8 cellular contexts compared by ENCODE assay signal in genomic region chr20:46174469-46175126, GRCh38. TPM values are rescaled to one million over a fixed set of nuclear protein-coding genes. Genes with fewer than 3 reads are reported as not detected.
DNase-seq lines count a peak whose midpoint lies in the region; ATAC-seq, FAIRE-seq and TF ChIP-seq lines count a peak whose summit lies in the region.

No MANE protein-coding gene starts in this region.

- no peaks in the 10 kb centered on the region for H3K9me3 Mint-ChIP-seq in T-helper 2 cell treated with Interferon-gamma antibody and Interleukin-4, amounts not matched to agents 5 μg/mL and 100 μg/mL, for 36 hours

- H3K4me1 Mint-ChIP-seq in T-helper 2 cell treated with Interferon-gamma antibody and Interleukin-4, amounts not matched to agents 5 μg/mL and 100 μg/mL, for 36 hours (ENCODE audit: low read depth), result no peaks in the 10 kb centered on the region

- H3K27ac Mint-ChIP-seq in T-helper 2 cell treated with Interferon-gamma antibody and Interleukin-4, amounts not matched to agents 5 μg/mL and 100 μg/mL, for 36 hours, result no peak overlapping the region

- DNase-seq in A549 (ENCODE audit: low read depth in 1 of 2, low spot score in 1 of 2), result peak; percentile 75 to 87
- peak in 53 of 76 experiments; percentile 3 to 68 (median 33) for DNase-seq in HUDEP-2 (lab: John Stamatoyannopoulos, UW; ENCODE audit: unreplicated experiment in 76 of 76)
- DNase-seq in T-helper 2 cell treated with Interferon-gamma antibody and Interleukin-4, amounts not matched to agents 5 μg/mL and 100 μg/mL, for 36 hours (ENCODE audit: low spot score), result peak; percentile 46
- peak; percentile 80 for DNase-seq in astrocyte of the hippocampus (ENCODE audit: low read depth, low spot score)
- DNase-seq in stimulated activated CD4-positive, alpha-beta T cell treated with anti-CD3 and anti-CD28 coated beads, Interleukin-15, amount 100 ng/mL, for 24 hours, result peak; percentile 88
- DNase-seq in NCI-H1105 treated with DMSO at 0.1 percent for 48 hours (lab: John Stamatoyannopoulos, UW), result no peak

- POLR2A ChIA-PET in A549 (lab: Yijun Ruan, JAX), result no interaction called here

- H3K9ac ChIP-seq in iPS-20b (ENCODE audit: low read depth, low read length), result no peak overlapping the region

- H3K36me3 ChIP-seq in iPS-20b (ENCODE audit: insufficient read depth, low read depth, low read length), result no peaks in the 10 kb centered on the region

- no peaks in the 10 kb centered on the region for H3K9me3 ChIP-seq in A549
- H3K9me3 ChIP-seq in iPS-20b (ENCODE audit: insufficient read depth, low read depth, low read length), result no peaks in the 10 kb centered on the region

- CTCF ChIA-PET in A549 (lab: Yijun Ruan, JAX), result interaction anchor here (0.7 to 6.4 kb wide), 34 partner anchors 8 to 237 kb away, joined by 3 to 72 read pairs (median 5); no protein-coding TSS in a partner anchor

- H3K4me3 ChIP-seq in A549 (peak overlapping the region; percentile 31; the same call in 1 of the 3 replicates), iPS-20b (ENCODE audit: low read length) (peak overlapping the region; percentile 35; the same call in 1 of the 2 replicates)

- H3K4me2 ChIP-seq in A549, result peak overlapping the region; percentile 77

- no peaks in the 10 kb centered on the region for H3K36me3 Mint-ChIP-seq in T-helper 2 cell treated with Interferon-gamma antibody and Interleukin-4, amounts not matched to agents 5 μg/mL and 100 μg/mL, for 36 hours (ENCODE audit: low read depth)

- H3K4me3 Mint-ChIP-seq in T-helper 2 cell treated with Interferon-gamma antibody and Interleukin-4, amounts not matched to agents 5 μg/mL and 100 μg/mL, for 36 hours, result no peak overlapping the region

- TF ChIP-seq CTCF in A549 (IDR thresholded peaks at IDR 0.05), result peak; percentile 68

- no peak for TF ChIP-seq POLR2A in A549 (IDR thresholded peaks at IDR 0.05; ENCODE audit: low read length)

- H3K27ac ChIP-seq in A549 (peak overlapping the region in 1 of 2 experiments; percentile 56; a peak in 1 of 6 replicates), iPS-20b (ENCODE audit: low read length) (no peak overlapping the region)

- no peak for FAIRE-seq in A549 (lab: Jason Lieb, UNC)

- ATAC-seq in A549 (peak; percentile 84 to 96), GM21447 (IDR thresholded peaks at IDR 0.05; ENCODE audit: unreplicated experiment) (no peak)

- H3K27me3 ChIP-seq in iPS-20b (ENCODE audit: insufficient read depth, low read length), result peaks cover 64% of the 10 kb centered on the region

- no peak for TF ChIP-seq EP300 in A549 (IDR thresholded peaks at IDR 0.05)

- H3K27me3 Mint-ChIP-seq in T-helper 2 cell treated with Interferon-gamma antibody and Interleukin-4, amounts not matched to agents 5 μg/mL and 100 μg/mL, for 36 hours (ENCODE audit: low read depth), result peaks cover 45% of the 10 kb centered on the region

- no peaks in the 10 kb centered on the region for H3K4me1 ChIP-seq in A549
- no peaks in the 10 kb centered on the region for H3K4me1 ChIP-seq in iPS-20b (ENCODE audit: insufficient read depth, low read length)

- WGBS in A549 (ENCODE audit: missing lambda C conversion rate), result 40% methylated on average over 32 of the region's 77 CpGs

- TF ChIP-seq RAD21 in A549 (conservative IDR thresholded peaks at IDR 0.05 in 1 of 2, IDR thresholded peaks at IDR 0.05 in 1 of 2), result peak; percentile 52 to 62

TF ChIP-seq in A549, 52 proteins besides CTCF, POLR2A, EP300 and RAD21:
- TF ChIP-seq E2F6 (IDR thresholded peaks at IDR 0.05; ENCODE audit: borderline replicate concordance, low read depth) (no peak), SMC3 (IDR thresholded peaks at IDR 0.05) (peak; percentile 80), MAX (IDR thresholded peaks at IDR 0.05) (no peak), KDM1A (IDR thresholded peaks at IDR 0.05; ENCODE audit: low read depth) (no peak), GATA3 (IDR thresholded peaks at IDR 0.05; ENCODE audit: borderline replicate concordance) (no peak), BHLHE40 (IDR thresholded peaks at IDR 0.05; ENCODE audit: low read depth, low read length) (no peak), MYC (IDR thresholded peaks at IDR 0.05; ENCODE audit: borderline replicate concordance, low read length) (no peak)

RNA-seq across cellular contexts. Expression of gene CD40, which starts 56.5 kb away (rescaled TPM):
- polyA plus RNA-seq in A549 (2011; rRNA removed) (5.2 and 7.0 TPM in 2 replicates), A549 (2017; fragmentation: RNase III; extraction: RNeasy Plus Mini Kit Qiagen cat#74134 plus additional on column Dnase treatment) (4.7 to 5.7 TPM (median 4.9 TPM) in 3 replicates)
- polyA plus RNA-seq in A549 (2012; cell fraction: cytosol; rRNA removed), result 7.4 and 7.7 TPM in 2 replicates
- polyA plus RNA-seq in A549 (2012; cell fraction: nucleus; rRNA removed), result 6.6 and 7.3 TPM in 2 replicates
- 4.9 and 5.1 TPM in 2 replicates for polyA minus RNA-seq in A549 (2011; rRNA and poly(A)+ RNA removed)
